Comparison of ENCODE assay signal across 8 cellular contexts in genomic region chr10:113385021-113385975, GRCh38.
DNase-seq lines count a peak whose midpoint lies in the region; ATAC-seq, FAIRE-seq and TF ChIP-seq lines count a peak whose summit lies in the region.

No MANE protein-coding gene starts in this region.

- H3K9me3 ChIP-seq in HCT116 (ENCODE audit: control insufficient read depth in 1 of 2, insufficient read depth in 1 of 2, low read depth in 1 of 2, low read length in 2 of 2) (no peaks in the 10 kb centered on the region), astrocyte (ENCODE audit: insufficient read depth, low read depth, low read length) (no peaks in the 10 kb centered on the region)

- ATAC-seq in HCT116 (peak; percentile 99), GM18873 (IDR thresholded peaks at IDR 0.05; ENCODE audit: low FRiP score, unreplicated experiment) (no peak)

- H3K9ac ChIP-seq in HCT116 (ENCODE audit: low read length) (no peak overlapping the region), astrocyte (ENCODE audit: low read length) (no peak overlapping the region)

- no peaks in the 10 kb centered on the region for H3K9me3 Mint-ChIP-seq in astrocyte (ENCODE audit: unreplicated experiment)

- POLR2A ChIA-PET in HCT116 (lab: Charles Lee): interaction anchor here (0.9 to 1.0 kb wide), 2 partner anchors 169 to 849 kb away, joined by 3 read pairs; no protein-coding TSS in a partner anchor

- H3K27me3 ChIP-seq in HCT116 (ENCODE audit: insufficient read depth, low read length) (peaks cover 3% of the 10 kb centered on the region; the same call in 1 of the 2 replicates), astrocyte (ENCODE audit: insufficient read depth, low read length) (peaks cover 6% of the 10 kb centered on the region)

- peak; percentile 93 for FAIRE-seq in astrocyte (lab: Jason Lieb, UNC)

- no peak overlapping the region for H3K4me3 ChIP-seq in HCT116 (replicated peaks in 1 of 2; ENCODE audit: low read depth in 1 of 2, low read length in 2 of 2)
- no peak overlapping the region for H3K4me3 ChIP-seq in astrocyte (ENCODE audit: insufficient read depth, low read depth, low read length)
- no peak overlapping the region for H3K4me3 ChIP-seq in skeletal muscle cell (ENCODE audit: low read depth, low read length)

- peaks cover 7% of the 10 kb centered on the region for H3K27me3 Mint-ChIP-seq in astrocyte (ENCODE audit: low read depth, unreplicated experiment)

- no TSS peak for BruUV-seq in HCT116 (replicated peaks; lab: Mats Ljungman, UMichigan)

- H3K36me3 ChIP-seq in HCT116 (ENCODE audit: control insufficient read depth in 1 of 2, insufficient read depth in 2 of 2, low read length in 2 of 2) (no peaks in the 10 kb centered on the region), astrocyte (ENCODE audit: insufficient read depth, low read length) (no peaks in the 10 kb centered on the region)

- peaks cover 44% of the 10 kb centered on the region for H3K4me1 Mint-ChIP-seq in astrocyte (ENCODE audit: low read depth, unreplicated experiment)

- H3K27ac ChIP-seq in HCT116 (ENCODE audit: low read depth, low read length) (no peak overlapping the region), astrocyte (ENCODE audit: low read depth, low read length) (no peak overlapping the region)

- no peaks in the 10 kb centered on the region for H3K9me2 ChIP-seq in HCT116 (ENCODE audit: insufficient read depth)

- intact Hi-C loops in HCT116 (cut with micrococcal nuclease): loop anchor here (1.0 to 10.0 kb wide), 11 partner anchors 137 to 940 kb away; partner anchors contain the start of genes TCF7L2, VTI1A and ZDHHC6

- peak; percentile 100 for TF ChIP-seq RAD21 in HCT116 (IDR thresholded peaks at IDR 0.05; ENCODE audit: low read depth)

- H4K20me1 ChIP-seq in HCT116 (ENCODE audit: insufficient read depth) (no peaks in the 10 kb centered on the region), astrocyte (ENCODE audit: insufficient read depth, low read length) (no peaks in the 10 kb centered on the region)

- TF ChIP-seq POLR2A in HCT116 (IDR thresholded peaks at IDR 0.05; ENCODE audit: borderline replicate concordance, extremely low read depth, insufficient read depth, insufficient read length): no peak

- H3K36me3 Mint-ChIP-seq in astrocyte (ENCODE audit: low read depth, unreplicated experiment): no peaks in the 10 kb centered on the region

- H2AFZ ChIP-seq in HCT116 (ENCODE audit: low read depth, low read length, poor library complexity, severe bottlenecking) (peak overlapping the region; percentile 79), astrocyte (ENCODE audit: low read depth, low read length) (no peak overlapping the region)

- DNase-seq in GM04503 (ENCODE audit: low read depth) (peak; percentile 73), HCT116 (ENCODE audit: low read depth, low spot score) (peak; percentile 85), NCI-H1048 (lab: John Stamatoyannopoulos, UW) (peak; percentile 62), T-helper 1 cell (peak; percentile 11 to 43 (median 38)), astrocyte (ENCODE audit: low read depth) (peak; percentile 65), hepatic stellate cell (ENCODE audit: low spot score) (peak; percentile 72), skeletal muscle cell (ENCODE audit: low read depth) (peak; percentile 58)

- peak overlapping the region; percentile 12 for H3K27ac Mint-ChIP-seq in astrocyte (ENCODE audit: unreplicated experiment)

- CTCF ChIA-PET in HCT116 (lab: Charles Lee): interaction anchor here (0.6 to 2.7 kb wide), 36 partner anchors 9 to 950 kb away, joined by 3 to 57 read pairs (median 4); no protein-coding TSS in a partner anchor

- TF ChIP-seq CTCF in HCT116 (IDR thresholded peaks at IDR 0.05 in 2 of 3, conservative IDR thresholded peaks at IDR 0.05 in 1 of 3; ENCODE audit: borderline replicate concordance in 1 of 3, insufficient read depth in 1 of 3, low read depth in 2 of 3, low read length in 2 of 3) (peak; percentile 91 to 98 (median 95)), astrocyte (IDR thresholded peaks at IDR 0.05; ENCODE audit: insufficient read depth, low read depth, low read length) (peak; percentile 84)

- RAD21 ChIA-PET in HCT116 (lab: Charles Lee; ENCODE audit: low non-redundant PET in 1 of 2, low total read pairs in 2 of 2, uncharacterized antibody in 2 of 2, unreplicated experiment in 2 of 2): interaction anchor here (0.6 to 1.7 kb wide), 9 partner anchors 169 to 909 kb away, joined by 3 to 12 read pairs (median 4); no protein-coding TSS in a partner anchor

- H3K4me2 ChIP-seq in HCT116 (ENCODE audit: low read length) (peak overlapping the region; percentile 55), astrocyte (ENCODE audit: low read length) (peak overlapping the region; percentile 30)

- H3K4me1 ChIP-seq in HCT116 (ENCODE audit: control insufficient read depth in 1 of 2, insufficient read depth in 2 of 2, low read length in 2 of 2): peaks cover 16 to 22% of the 10 kb centered on the region in 2 experiments
- H3K4me1 ChIP-seq in astrocyte (ENCODE audit: insufficient read depth, low read length): peaks cover 34% of the 10 kb centered on the region

- H3K4me3 Mint-ChIP-seq in astrocyte (ENCODE audit: unreplicated experiment): no peak overlapping the region

- H3K79me2 ChIP-seq in HCT116 (ENCODE audit: insufficient read depth, low read length): no peaks in the 10 kb centered on the region
- H3K79me2 ChIP-seq in astrocyte (ENCODE audit: insufficient read depth, low read length): no peaks in the 10 kb centered on the region

TF ChIP-seq in HCT116, 20 proteins besides CTCF, POLR2A, EP300 and RAD21:
- 0 out of 2 replicates have a peak, but pooled peaks have one; percentile 21 for TF ChIP-seq POLR2AphosphoS5 (IDR thresholded peaks at IDR 0.05; ENCODE audit: low read depth, low read length)
- TF ChIP-seq ZFX (IDR thresholded peaks at IDR 0.05): no peak
- no peak for TF ChIP-seq EZH2 (IDR thresholded peaks at IDR 0.05)
- peak; percentile 29; the same call in 1 of the 2 replicates for TF ChIP-seq MAX (IDR thresholded peaks at IDR 0.05)
- no peak for TF ChIP-seq SIN3A (IDR thresholded peaks at IDR 0.05; ENCODE audit: low read depth)
- TF ChIP-seq ZNF274 (IDR thresholded peaks at IDR 0.05; ENCODE audit: low read depth, low read length): no peak
- no peak for TF ChIP-seq EZH2phosphoT487 (IDR thresholded peaks at IDR 0.05; ENCODE audit: borderline replicate concordance)
- no peak for TF ChIP-seq YY1 (IDR thresholded peaks at IDR 0.05; ENCODE audit: extremely low read depth, insufficient replicate concordance, low read depth, low read length)
- TF ChIP-seq EGR1 (IDR thresholded peaks at IDR 0.05; ENCODE audit: low read depth): no peak
TF ChIP-seq in HCT116: peak in this region for 2.
